ENCODE assay signal across 8 cellular contexts in genomic region chr12:48197549-48197966, GRCh38. TPM values are rescaled to one million over a fixed set of nuclear protein-coding genes. Genes with fewer than 3 reads are reported as not detected.
DNase-seq lines count a peak whose midpoint lies in the region; ATAC-seq and TF ChIP-seq lines count a peak whose summit lies in the region.

No MANE protein-coding gene starts in this region.

- H4K20me1 ChIP-seq in PC-3 (ENCODE audit: low read length): no peaks in the 10 kb centered on the region

- no peaks in the 10 kb centered on the region for H3K79me2 ChIP-seq in PC-3 (ENCODE audit: low read length)

- no peak overlapping the region for H3K27ac ChIP-seq in 22Rv1
- peak overlapping the region; percentile 10 for H3K27ac ChIP-seq in PC-3 (ENCODE audit: low read length)
- H3K27ac ChIP-seq in cingulate gyrus (ENCODE audit: low read depth, low read length): peak overlapping the region; percentile 98
- peak overlapping the region; percentile 90 to 98 (median 97) for H3K27ac ChIP-seq in right lobe of liver
- peak overlapping the region; percentile 94 to 99 (median 96) for H3K27ac ChIP-seq in thyroid gland

- H3K9me3 ChIP-seq in PC-3 (ENCODE audit: low read length) (no peaks in the 10 kb centered on the region), right lobe of liver (no peaks in the 10 kb centered on the region), thyroid gland (no peaks in the 10 kb centered on the region)

- TF ChIP-seq CTCF in 22Rv1 (IDR thresholded peaks at IDR 0.05): peak; percentile 68
- TF ChIP-seq CTCF in GM12872 (IDR thresholded peaks at IDR 0.05; ENCODE audit: insufficient read depth, low read depth, low read length): peak; percentile 49
- TF ChIP-seq CTCF in PC-3 (conservative IDR thresholded peaks at IDR 0.05; ENCODE audit: low read depth, low read length): peak; percentile 60
- TF ChIP-seq CTCF in right lobe of liver (IDR thresholded peaks at IDR 0.05): peak; percentile 32 to 41 (median 36)
- TF ChIP-seq CTCF in thyroid gland (IDR thresholded peaks at IDR 0.05): peak in 5 of 6 experiments; percentile 18 to 61 (median 54)

- H3K27me3 ChIP-seq in PC-3 (ENCODE audit: low read length) (peaks cover 4% of the 10 kb centered on the region; the same call in 1 of the 2 replicates), right lobe of liver (no peaks in the 10 kb centered on the region), thyroid gland (no peaks in the 10 kb centered on the region)

- DNase-seq in PC-3 (peak; percentile 43), right lobe of liver (no peak), thyroid gland (peak in 1 of 2 donors; percentile 21), occipital lobe (lab: John Stamatoyannopoulos, UW) (no peak)

- H3K9me2 ChIP-seq in PC-3 (replicated peaks; ENCODE audit: low read length): no peaks in the 10 kb centered on the region

- TF ChIP-seq POLR2A in right lobe of liver (IDR thresholded peaks at IDR 0.05) (no peak), thyroid gland (IDR thresholded peaks at IDR 0.05) (no peak)

- no peaks in the 10 kb centered on the region for H3F3A ChIP-seq in PC-3 (ENCODE audit: low read length, unreplicated experiment)

- peak; percentile 32 for ATAC-seq in HG03066 (IDR thresholded peaks at IDR 0.05; ENCODE audit: low read depth, unreplicated experiment)
- peak; percentile 53 for ATAC-seq in PC-3
- ATAC-seq in right lobe of liver: peak; percentile 26 to 43 (median 38)

- intact Hi-C loops in PC-3 (cut with micrococcal nuclease) (loop anchor here (10.0 kb wide), 1 partner anchor 257 kb away; no protein-coding TSS in a partner anchor), right lobe of liver (cut with DNase I) (no loop called here), thyroid gland (cut with DNase I) (no loop called here)

- peaks cover 26% of the 10 kb centered on the region for H3K4me1 ChIP-seq in PC-3 (ENCODE audit: insufficient read depth, low read length)
- H3K4me1 ChIP-seq in right lobe of liver: peaks cover 0 to 17% (median 2%) of the 10 kb centered on the region in 4 donors
- H3K4me1 ChIP-seq in thyroid gland: peaks cover 11 to 26% of the 10 kb centered on the region in 2 donors

- 0% methylated on average over 10 of the region's 10 CpGs for WGBS in right lobe of liver (ENCODE audit: insufficient coverage, low coverage, low lambda C conversion rate, missing lambda C conversion rate)
- 1% methylated on average over 10 of the region's 10 CpGs for WGBS in thyroid gland, 2 donors

- peak overlapping the region; percentile 77 for H3K4me2 ChIP-seq in PC-3 (ENCODE audit: low read length)

- H3K36me3 ChIP-seq in PC-3 (ENCODE audit: low read depth, low read length) (no peaks in the 10 kb centered on the region), right lobe of liver (no peaks in the 10 kb centered on the region), thyroid gland (no peaks in the 10 kb centered on the region)

- no peak overlapping the region for H3K9ac ChIP-seq in PC-3 (ENCODE audit: low read length)

- H3K4me3 ChIP-seq in PC-3 (ENCODE audit: low read length) (peak overlapping the region; percentile 63), right lobe of liver (peak overlapping the region; percentile 60 to 75 (median 61)), thyroid gland (replicated peaks in 1 of 3) (peak overlapping the region; percentile 58 to 85 (median 77))

- TSS peak; percentile 74 for BruUV-seq in PC-3 (replicated peaks; lab: Mats Ljungman, UMichigan)

- CTCF ChIA-PET in PC-3 (lab: Charles Lee): interaction anchor here (0.5 to 0.7 kb wide), 2 partner anchors 16 to 166 kb away, joined by 3 read pairs; no protein-coding TSS in a partner anchor

- POLR2A ChIA-PET in PC-3 (lab: Charles Lee; ENCODE audit: unreplicated experiment): interaction anchor here (0.7 kb wide), 1 partner anchor 79 kb away, joined by 3 read pairs; no protein-coding TSS in a partner anchor

- peak overlapping the region; percentile 70 for H2AFZ ChIP-seq in PC-3 (ENCODE audit: low read length)

RNA-seq across cellular contexts. Expression of gene OR10AD1, which starts 5.5 kb away (rescaled TPM):
- total RNA-seq in PC-3 (2014; rRNA removed) (not detected in 2 replicates), right lobe of liver (not detected), thyroid gland (not detected), occipital lobe (not detected)

RNA-seq across cellular contexts. Expression of gene CCDC184, which starts 14.1 kb away (rescaled TPM):
- total RNA-seq in PC-3 (2014; rRNA removed): not detected in 2 replicates
- under 1 TPM in 3 of 6 experiments, not detected in 3; 0.11 to 0.46 (median 0.23) TPM for total RNA-seq in right lobe of liver
- under 1 TPM in 2 of 4 donors, not detected in 2; 0.44 to 0.54 TPM for total RNA-seq in thyroid gland
- 17.0 TPM for total RNA-seq in occipital lobe

RNA-seq across cellular contexts. Expression of gene ASB8, which starts 40.2 kb away (rescaled TPM):
- 18.0 and 34.4 TPM in 2 replicates for total RNA-seq in PC-3 (2014; rRNA removed)
- total RNA-seq in right lobe of liver: 10 to 100 TPM; 17.7 to 29.3 (median 21.6) TPM
- 10 to 100 TPM; 28.9 to 70.6 (median 33.4) TPM for total RNA-seq in thyroid gland
- 38.8 TPM for total RNA-seq in occipital lobe

Comparison
In these comparisons a context has a peak if more than half of its experiments do, and no peak if none do; other contexts are left out.
1. RNA of gene CCDC184, which starts 14.1 kb away (total RNA-seq): 17.0 TPM in occipital lobe (single experiment); 0.44 to 0.54 TPM in thyroid gland, 0.11 to 0.46 TPM in right lobe of liver and not detected in PC-3; every median in the first group is over 10 times any median in the second.
2. Peak in every context shown above with its lines, with median percentiles within 50 percentile points of each other: CTCF ChIP-seq, ATAC-seq and H3K4me3 ChIP-seq.